Comparison of ENCODE assay signal across 10 cellular contexts in genomic region chr6:21915707-21916399, GRCh38.
DNase-seq lines count a peak whose midpoint lies in the region; ATAC-seq, FAIRE-seq and TF ChIP-seq lines count a peak whose summit lies in the region.
"Had no signal": no experiment of that assay in that cellular context is flagged by ENCODE, and none has a peak within 500 bp of the region (broad histone marks: within the 10 kb centered on the region; RNA-seq: fewer than 3 reads in every experiment).

No MANE protein-coding gene starts in this region.

- no peaks in the 10 kb centered on the region for H3K27me3 ChIP-seq in cardiac muscle cell
- H3K27me3 ChIP-seq in right atrium auricular region: no peaks in the 10 kb centered on the region
- H3K27me3 ChIP-seq in PC-9 (ENCODE audit: insufficient read depth, low read depth): no peaks in the 10 kb centered on the region

- H3K9me3 ChIP-seq in cardiac muscle cell (ENCODE audit: low read depth) (no peaks in the 10 kb centered on the region), right atrium auricular region (no peaks in the 10 kb centered on the region), PC-9 (ENCODE audit: insufficient read depth, low read depth) (no peaks in the 10 kb centered on the region)

- no peaks in the 10 kb centered on the region for H3K79me2 ChIP-seq in PC-9 (ENCODE audit: low read depth)

- DNase-seq in cardiac muscle cell (ENCODE audit: low read depth in 1 of 2, low spot score in 1 of 2): peak in 1 of 2 donors; percentile 50
- DNase-seq in right atrium auricular region (ENCODE audit: low spot score): no peak
- DNase-seq in PC-9: no peak
- peak in 1 of 2 donors; percentile 31 for DNase-seq in foreskin fibroblast
- DNase-seq in urothelium cell line (ENCODE audit: low spot score): peak; percentile 11
- no peak for DNase-seq in NCI-H2196 (lab: John Stamatoyannopoulos, UW; ENCODE audit: unreplicated experiment)
- DNase-seq in epidermal melanocyte (ENCODE audit: insufficient read length, low spot score): no peak
- DNase-seq: COR-L47, glutamatergic neuron had no signal

- intact Hi-C loops in PC-9 (cut with micrococcal nuclease; ENCODE audit: unreplicated experiment): no loop called here

- TF ChIP-seq CTCF in cardiac muscle cell (IDR thresholded peaks at IDR 0.05; ENCODE audit: low read depth, low read length) (no peak), right atrium auricular region (IDR thresholded peaks at IDR 0.05) (no peak), PC-9 (conservative IDR thresholded peaks at IDR 0.05) (no peak), foreskin fibroblast (IDR thresholded peaks at IDR 0.05; ENCODE audit: low read depth, low read length) (no peak)

- POLR2A ChIA-PET in PC-9 (lab: Charles Lee; ENCODE audit: unreplicated experiment): interaction anchor here (0.7 kb wide), 1 partner anchor 9 kb away, joined by 3 read pairs; no protein-coding TSS in a partner anchor

- no peak for FAIRE-seq in urothelium cell line (lab: Jason Lieb, UNC)

- H2AFZ ChIP-seq in PC-9: no peak overlapping the region

- no TSS peak for BruUV-seq in PC-9 (replicated peaks; lab: Mats Ljungman, UMichigan)

- CTCF ChIA-PET in PC-9 (lab: Charles Lee): interaction anchor here (0.6 to 0.7 kb wide), 3 partner anchors 55 to 605 kb away, joined by 4 to 5 read pairs (median 4); no protein-coding TSS in a partner anchor

- no peaks in the 10 kb centered on the region for H3K36me3 ChIP-seq in cardiac muscle cell
- no peaks in the 10 kb centered on the region for H3K36me3 ChIP-seq in right atrium auricular region
- no peaks in the 10 kb centered on the region for H3K36me3 ChIP-seq in PC-9 (ENCODE audit: low read depth)

- H3F3A ChIP-seq in PC-9 (ENCODE audit: insufficient read depth, low read depth): no peaks in the 10 kb centered on the region

- H4K20me1 ChIP-seq in PC-9 (ENCODE audit: insufficient read depth): no peaks in the 10 kb centered on the region

- peak overlapping the region; percentile 5 for H3K27ac ChIP-seq in cardiac muscle cell
- H3K27ac ChIP-seq in right atrium auricular region: peak overlapping the region in 1 of 2 donors; percentile 45
- H3K27ac ChIP-seq in PC-9: no peak overlapping the region

- H3K4me2 ChIP-seq in PC-9: peak overlapping the region; percentile 26; the same call in 1 of the 2 replicates

- ATAC-seq in esophagus mucosa: no peak

- no peaks in the 10 kb centered on the region for H3K9me2 ChIP-seq in PC-9 (ENCODE audit: insufficient read depth)

- H3K4me1 ChIP-seq in cardiac muscle cell (ENCODE audit: low read depth) (no peaks in the 10 kb centered on the region), right atrium auricular region (peaks cover 0 to 7% of the 10 kb centered on the region in 2 donors), PC-9 (replicated peaks; ENCODE audit: insufficient read depth) (no peaks in the 10 kb centered on the region)

- no peak overlapping the region for H3K4me3 ChIP-seq in cardiac muscle cell
- no peak overlapping the region for H3K4me3 ChIP-seq in right atrium auricular region
- no peak overlapping the region for H3K4me3 ChIP-seq in PC-9
- H3K4me3 ChIP-seq in foreskin fibroblast (ENCODE audit: low read depth in 1 of 2, low read length in 2 of 2): peak overlapping the region; percentile 23 to 50

Comparison
In these comparisons a context has a peak if more than half of its experiments do, and no peak if none do; other contexts are left out.
1. H3K4me3 ChIP-seq: peak in foreskin fibroblast (2 of 2); none in cardiac muscle cell (single experiment), right atrium auricular region (0 of 2) and PC-9 (single experiment).